ENCODE assay signal across 8 cellular contexts in the genomic region with DNA sequence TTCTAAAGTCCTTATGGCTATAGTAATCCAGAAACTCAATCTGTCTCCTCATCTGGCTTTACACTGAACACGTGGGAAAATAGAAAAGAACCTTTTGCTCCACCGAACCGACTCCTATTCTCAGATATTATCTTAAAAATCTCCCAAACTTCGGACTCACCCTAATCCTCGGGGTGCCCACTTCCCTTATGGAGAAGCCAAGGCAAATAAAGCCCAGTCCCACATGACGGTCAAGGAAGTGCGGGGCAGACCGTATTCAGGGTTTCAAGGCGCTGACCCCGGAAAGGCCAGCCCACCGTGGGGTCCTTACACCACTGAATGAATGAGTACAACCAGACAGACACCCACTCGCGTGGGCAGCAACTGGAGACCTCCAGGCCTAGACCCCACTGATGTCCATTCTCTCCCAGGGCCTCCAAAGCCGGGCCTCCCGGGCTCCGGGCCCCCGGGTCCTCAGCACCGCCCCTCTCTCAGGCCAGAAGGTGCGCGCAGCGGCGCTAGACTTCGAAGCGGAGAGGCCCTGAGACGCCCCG. TPM values are rescaled to one million over a fixed set of nuclear protein-coding genes. Genes with fewer than 3 reads are reported as not detected.
DNase-seq lines count a peak whose midpoint lies in the region; ATAC-seq, FAIRE-seq and TF ChIP-seq lines count a peak whose summit lies in the region.

No MANE protein-coding gene starts in this region.

- FAIRE-seq in HepG2 (lab: Jason Lieb, UNC): no peak

- peaks cover 32% of the 10 kb centered on the region for H3K36me3 Mint-ChIP-seq in GM23338 (ENCODE audit: low read depth)

- peak overlapping the region; percentile 89 for H3K27ac Mint-ChIP-seq in GM23338

- H3K9me2 ChIP-seq in GM23338 (ENCODE audit: insufficient read depth): no peaks in the 10 kb centered on the region

- H3K9me3 ChIP-seq in body of pancreas: no peaks in the 10 kb centered on the region
- no peaks in the 10 kb centered on the region for H3K9me3 ChIP-seq in HepG2 (ENCODE audit: low read length)
- no peaks in the 10 kb centered on the region for H3K9me3 ChIP-seq in transverse colon

- POLR2A ChIA-PET in HepG2 (lab: Yijun Ruan, JAX): interaction anchor here (1.8 kb wide), 1 partner anchor 12 kb away, joined by 5 read pairs; the partner anchor contains the start of gene PGAP2

- in situ Hi-C loops in HepG2 (cut with HindIII; ENCODE audit: extremely low pct_ligation_motif_present, low pct_unique_long_range_greater_than_20kb): no loop called here
- in situ Hi-C loops in transverse colon (cut with MboI; ENCODE audit: low pct_ligation_motif_present in 1 of 4, low pct_unique_long_range_greater_than_20kb in 1 of 4, low sequenced_read_pairs in 3 of 4): no loop called here

- TF ChIP-seq EP300 in HepG2 (IDR thresholded peaks at IDR 0.05; ENCODE audit: low read depth in 2 of 2, low read length in 2 of 2) (no peak), HepG2 (CRISPR knock-in tag; IDR thresholded peaks at IDR 0.05; ENCODE audit: borderline replicate concordance) (no peak), transverse colon (IDR thresholded peaks at IDR 0.05; ENCODE audit: low read depth) (no peak)

- DNase-seq in GM23338 (ENCODE audit: low spot score) (peak; percentile 73), LNCaP clone FGC (ENCODE audit: low read depth) (no peak), body of pancreas (no peak), HepG2 (ENCODE audit: low spot score) (peak; percentile 27), transverse colon (no peak), erythroblast (lab: John Stamatoyannopoulos, UW) (no peak)
- DNase-seq in stimulated activated CD4-positive, alpha-beta T cell treated with anti-CD3 and anti-CD28 coated beads, Interleukin-12 subunit alpha, Interleukin-12 subunit beta, amount 100 ng/mL, for 4 hours: no peak

- H3K9me3 Mint-ChIP-seq in GM23338: no peaks in the 10 kb centered on the region; the same call in 2 of the 3 replicates

- ATAC-seq in GM18498 (IDR thresholded peaks at IDR 0.05; ENCODE audit: unreplicated experiment) (peak; percentile 38), GM23338 (peak; percentile 63), body of pancreas (peak; percentile 27), HepG2 (peak; percentile 72)

- H3K4me2 ChIP-seq in GM23338: peak overlapping the region; percentile 94
- peak overlapping the region; percentile 85 for H3K4me2 ChIP-seq in HepG2 (ENCODE audit: low read depth, low read length)

- peaks cover 8% of the 10 kb centered on the region; the same call in 1 of the 2 replicates for H3F3A ChIP-seq in GM23338 (replicated peaks; ENCODE audit: low read depth)

- H3K9ac ChIP-seq in HepG2 (ENCODE audit: insufficient read depth, low read depth, low read length): peak overlapping the region; percentile 97

- H2AFZ ChIP-seq in GM23338 (no peak overlapping the region), HepG2 (ENCODE audit: low read length) (no peak overlapping the region)

- intact Hi-C loops in body of pancreas (cut with DNase I): no loop called here
- intact Hi-C loops in HepG2 (cut with micrococcal nuclease; ENCODE audit: unreplicated experiment): no loop called here
- intact Hi-C loops in transverse colon (cut with DNase I; ENCODE audit: low total_unique reads): no loop called here

- H3K79me2 ChIP-seq in GM23338 (replicated peaks; ENCODE audit: insufficient read depth) (peaks cover 54% of the 10 kb centered on the region), HepG2 (ENCODE audit: insufficient read depth, low read length) (peaks cover 51% of the 10 kb centered on the region)

- H3K27me3 Mint-ChIP-seq in GM23338 (ENCODE audit: insufficient read depth, low read depth, poor library complexity): peaks cover 7% of the 10 kb centered on the region

- H3K36me3 ChIP-seq in GM23338 (ENCODE audit: insufficient read depth): peaks cover 22% of the 10 kb centered on the region
- H3K36me3 ChIP-seq in body of pancreas (replicated peaks in 1 of 2; ENCODE audit: insufficient read depth in 1 of 2, low read depth in 2 of 2): peaks cover 5% of the 10 kb centered on the region in 2 donors
- peaks cover 3 to 16% of the 10 kb centered on the region in 2 experiments; a peak in 4 of 5 replicates for H3K36me3 ChIP-seq in HepG2 (replicated peaks in 1 of 2; ENCODE audit: control insufficient read depth in 1 of 2, insufficient read depth in 2 of 2, low read length in 2 of 2)
- H3K36me3 ChIP-seq in transverse colon: peaks cover 0 to 21% (median 7%) of the 10 kb centered on the region in 4 donors

- H3K4me3 ChIP-seq in GM23338: peak overlapping the region; percentile 89
- H3K4me3 ChIP-seq in LNCaP clone FGC (ENCODE audit: low read depth, low read length): peak overlapping the region; percentile 99
- peak overlapping the region; percentile 47 to 78 for H3K4me3 ChIP-seq in body of pancreas
- peak overlapping the region; percentile 87 to 98 (median 96) for H3K4me3 ChIP-seq in HepG2 (replicated peaks in 1 of 3; ENCODE audit: insufficient read depth in 1 of 3, low read depth in 2 of 3, low read length in 3 of 3)
- H3K4me3 ChIP-seq in transverse colon: peak overlapping the region; percentile 87 to 98 (median 94)

- no peak for TF ChIP-seq RAD21 in HepG2 (CRISPR knock-in tag; IDR thresholded peaks at IDR 0.05)

- no peak for TF ChIP-seq CTCF in GM23338 (conservative IDR thresholded peaks at IDR 0.05; ENCODE audit: low read depth in 2 of 2)
- TF ChIP-seq CTCF in LNCaP clone FGC (IDR thresholded peaks at IDR 0.05; ENCODE audit: control insufficient read depth, extremely low read depth, insufficient read depth): no peak
- TF ChIP-seq CTCF in body of pancreas (IDR thresholded peaks at IDR 0.05): no peak
- TF ChIP-seq CTCF in HepG2 (CRISPR knock-in tag; IDR thresholded peaks at IDR 0.05): no peak; the same call in 1 of the 2 replicates
- no peak for TF ChIP-seq CTCF in transverse colon (IDR thresholded peaks at IDR 0.05)

- WGBS in body of pancreas, 2 donors: 1% methylated on average over 8 to 26 of the region's 26 CpGs
- 0% methylated on average over 10 of the region's 26 CpGs for WGBS in HepG2 (ENCODE audit: low lambda C conversion rate)
- 0 to 2% methylated on average over 9 to 24 of the region's 26 CpGs for whole genome bisulfite sequencing in transverse colon (ENCODE audit: low coverage in 1 of 2), 2 donors

- TF ChIP-seq POLR2A in body of pancreas (IDR thresholded peaks at IDR 0.05) (no peak), HepG2 (IDR thresholded peaks at IDR 0.05; ENCODE audit: insufficient read depth in 1 of 2, low read depth in 2 of 2, low read length in 2 of 2) (no peak), transverse colon (IDR thresholded peaks at IDR 0.05) (no peak), erythroblast (IDR thresholded peaks at IDR 0.05; ENCODE audit: low read length) (no peak)

- H3K27me3 ChIP-seq in GM23338 (ENCODE audit: insufficient read depth) (no peaks in the 10 kb centered on the region), body of pancreas (no peaks in the 10 kb centered on the region), HepG2 (ENCODE audit: control insufficient read depth in 1 of 2, insufficient read depth in 2 of 2, low read length in 2 of 2) (no peaks in the 10 kb centered on the region; a peak in 1 of 5 replicates), transverse colon (no peaks in the 10 kb centered on the region)

- peak overlapping the region; percentile 52 for H3K27ac ChIP-seq in GM23338 (ENCODE audit: low read depth)
- peak overlapping the region; percentile 91 to 98 (median 91) for H3K27ac ChIP-seq in body of pancreas
- H3K27ac ChIP-seq in HepG2 (ENCODE audit: extremely low read length, insufficient read depth, low read length): peak overlapping the region; percentile 88
- peak overlapping the region; percentile 92 to 98 (median 96) for H3K27ac ChIP-seq in transverse colon

- H4K20me1 ChIP-seq in GM23338 (replicated peaks; ENCODE audit: insufficient read depth) (peaks cover 42% of the 10 kb centered on the region), HepG2 (ENCODE audit: insufficient read depth, low read length) (peaks cover 18% of the 10 kb centered on the region)

- peaks cover 16% of the 10 kb centered on the region; the same call in 2 of the 3 replicates for H3K4me1 Mint-ChIP-seq in GM23338

- BruUV-seq in HepG2 (replicated peaks; lab: Mats Ljungman, UMichigan): no TSS peak

- CTCF ChIA-PET in HepG2 (lab: Yijun Ruan, JAX; ENCODE audit: low intra/inter-chr PET ratio, low total read pairs): no interaction called here

- H3K4me3 Mint-ChIP-seq in GM23338: peak overlapping the region; percentile 98

- H3K4me1 ChIP-seq in GM23338 (ENCODE audit: insufficient read depth) (peaks cover 12% of the 10 kb centered on the region; the same call in 1 of the 2 replicates), body of pancreas (peaks cover 33% of the 10 kb centered on the region), HepG2 (ENCODE audit: insufficient read depth, low read length) (peaks cover 33% of the 10 kb centered on the region), transverse colon (peaks cover 9 to 33% (median 20%) of the 10 kb centered on the region in 4 donors)

RNA-seq across cellular contexts. Expression of gene NUP98, which starts 0.5 kb away (rescaled TPM):
- total RNA-seq in GM23338 (2014; rRNA removed; shearing (Covaris generic)): 170 and 174 TPM in 2 replicates
- polyA plus RNA-seq in GM23338 (2016; fragmentation: Nextera tagmentation; extraction: Ambion mirVana) (20.7 and 23.9 TPM in 2 replicates), HepG2 (2011; rRNA removed) (73.6 and 76.6 TPM in 2 replicates)
- total RNA-seq in body of pancreas (10 to 100 TPM; 37.9 to 62.0 TPM), HepG2 (2016; rRNA removed; fragmentation: Illumina TruSeq; extraction: Trizol) (85.3 and 126 TPM in 2 replicates), transverse colon (100 to 1,000 TPM in 1 of 4 donors, 10 to 100 TPM in 3; 37.0 to 103 (median 72.4) TPM)
- total RNA-seq in HepG2 (2016; cell fraction: cytosol; rRNA removed; fragmentation: Illumina TruSeq; extraction: Trizol; ENCODE audit: low read depth): 43.1 and 51.6 TPM in 2 replicates
- total RNA-seq in HepG2 (2016; cell fraction: insoluble cytoplasmic fraction; rRNA removed; fragmentation: Illumina TruSeq; extraction: Trizol): 89.3 and 123 TPM in 2 replicates
- 26.3 and 32.0 TPM in 2 replicates for total RNA-seq in HepG2 (2016; cell fraction: membrane; rRNA removed; fragmentation: Illumina TruSeq; extraction: Trizol)
- total RNA-seq in HepG2 (2016; cell fraction: nucleus; rRNA removed; fragmentation: Illumina TruSeq; extraction: Trizol): 76.7 and 93.4 TPM in 2 replicates
- 69.6 and 79.5 TPM in 2 replicates for polyA plus RNA-seq in HepG2 (2011; cell fraction: cytosol; rRNA removed)
- 104 and 106 TPM in 2 replicates for polyA plus RNA-seq in HepG2 (2011; cell fraction: nucleus; rRNA removed)
- polyA plus RNA-seq in HepG2 (2012): 30.9 and 40.3 TPM in 2 replicates
- polyA plus RNA-seq in HepG2 (2016; cell fraction: cytosol; fragmentation: Illumina TruSeq; extraction: Trizol; ENCODE audit: low read depth): 3.7 and 4.0 TPM in 2 replicates
- 75.4 and 87.3 TPM in 2 replicates for polyA plus RNA-seq in HepG2 (2016; cell fraction: insoluble cytoplasmic fraction; fragmentation: Illumina TruSeq; extraction: Trizol; ENCODE audit: low read depth)
- 7.2 and 10.0 TPM in 2 replicates for polyA plus RNA-seq in HepG2 (2016; cell fraction: membrane; fragmentation: Illumina TruSeq; extraction: Trizol; ENCODE audit: low read depth)
- polyA plus RNA-seq in HepG2 (2016; cell fraction: nucleus; fragmentation: Illumina TruSeq; extraction: Trizol; ENCODE audit: insufficient read depth, low read depth): 69.6 and 70.2 TPM in 2 replicates
- polyA minus RNA-seq in HepG2 (2011; rRNA and poly(A)+ RNA removed; ENCODE audit: low replicate concordance): 297 and 701 TPM in 2 replicates
- 83.2 and 92.9 TPM in 2 replicates for polyA minus RNA-seq in HepG2 (2011; cell fraction: cytosol; rRNA and poly(A)+ RNA removed)
- polyA minus RNA-seq in HepG2 (2011; cell fraction: nucleus; rRNA and poly(A)+ RNA removed): 87.9 and 109 TPM in 2 replicates

RNA-seq across cellular contexts. Expression of gene PGAP2, which starts 11.5 kb away (rescaled TPM):
- 43.2 TPM in 2 replicates for total RNA-seq in GM23338 (2014; rRNA removed; shearing (Covaris generic))
- polyA plus RNA-seq in GM23338 (2016; fragmentation: Nextera tagmentation; extraction: Ambion mirVana): 37.8 and 39.3 TPM in 2 replicates
- 10 to 100 TPM; 21.5 to 24.1 TPM for total RNA-seq in body of pancreas
- 16.8 and 21.5 TPM in 2 replicates for total RNA-seq in HepG2 (2016; rRNA removed; fragmentation: Illumina TruSeq; extraction: Trizol)
- 20.3 and 25.5 TPM in 2 replicates for total RNA-seq in HepG2 (2016; cell fraction: cytosol; rRNA removed; fragmentation: Illumina TruSeq; extraction: Trizol; ENCODE audit: low read depth)
- total RNA-seq in HepG2 (2016; cell fraction: insoluble cytoplasmic fraction; rRNA removed; fragmentation: Illumina TruSeq; extraction: Trizol): 17.1 and 19.6 TPM in 2 replicates
- total RNA-seq in HepG2 (2016; cell fraction: membrane; rRNA removed; fragmentation: Illumina TruSeq; extraction: Trizol): 36.5 and 42.1 TPM in 2 replicates
- total RNA-seq in HepG2 (2016; cell fraction: nucleus; rRNA removed; fragmentation: Illumina TruSeq; extraction: Trizol): 16.9 and 22.3 TPM in 2 replicates
- 46.8 and 47.8 TPM in 2 replicates for polyA plus RNA-seq in HepG2 (2011; rRNA removed)
- polyA plus RNA-seq in HepG2 (2011; cell fraction: cytosol; rRNA removed): 34.6 and 41.7 TPM in 2 replicates
- polyA plus RNA-seq in HepG2 (2011; cell fraction: nucleus; rRNA removed): 70.5 and 72.6 TPM in 2 replicates
- polyA plus RNA-seq in HepG2 (2012): 17.5 and 20.8 TPM in 2 replicates
- 42.7 and 51.8 TPM in 2 replicates for polyA plus RNA-seq in HepG2 (2016; cell fraction: cytosol; fragmentation: Illumina TruSeq; extraction: Trizol; ENCODE audit: low read depth)
- polyA plus RNA-seq in HepG2 (2016; cell fraction: insoluble cytoplasmic fraction; fragmentation: Illumina TruSeq; extraction: Trizol; ENCODE audit: low read depth): 29.8 and 30.5 TPM in 2 replicates
- polyA plus RNA-seq in HepG2 (2016; cell fraction: membrane; fragmentation: Illumina TruSeq; extraction: Trizol; ENCODE audit: low read depth): 58.5 and 61.9 TPM in 2 replicates
- polyA plus RNA-seq in HepG2 (2016; cell fraction: nucleus; fragmentation: Illumina TruSeq; extraction: Trizol; ENCODE audit: insufficient read depth, low read depth): 62.7 and 64.3 TPM in 2 replicates
- 72.3 and 77.1 TPM in 2 replicates for polyA minus RNA-seq in HepG2 (2011; rRNA and poly(A)+ RNA removed; ENCODE audit: low replicate concordance)
- polyA minus RNA-seq in HepG2 (2011; cell fraction: cytosol; rRNA and poly(A)+ RNA removed): 15.6 and 19.4 TPM in 2 replicates
- polyA minus RNA-seq in HepG2 (2011; cell fraction: nucleus; rRNA and poly(A)+ RNA removed): 9.1 and 11.2 TPM in 2 replicates
- total RNA-seq in transverse colon: 10 to 100 TPM in 3 of 4 donors, 1 to 10 TPM in 1; 8.2 to 41.1 (median 37.9) TPM

RNA-seq across cellular contexts. Expression of gene RHOG, which starts 43.9 kb away (rescaled TPM):
- total RNA-seq in GM23338 (2014; rRNA removed; shearing (Covaris generic)): 38.6 and 39.5 TPM in 2 replicates
- polyA plus RNA-seq in GM23338 (2016; fragmentation: Nextera tagmentation; extraction: Ambion mirVana) (23.2 and 26.3 TPM in 2 replicates), HepG2 (2011; rRNA removed) (23.4 and 27.1 TPM in 2 replicates)
- total RNA-seq in body of pancreas (10 to 100 TPM; 10.9 to 15.8 TPM), HepG2 (2016; rRNA removed; fragmentation: Illumina TruSeq; extraction: Trizol) (7.7 TPM in 2 replicates), transverse colon (100 to 1,000 TPM in 1 of 4 donors, 10 to 100 TPM in 3; 21.7 to 146 (median 80.6) TPM)
- 2.6 and 3.6 TPM in 2 replicates for total RNA-seq in HepG2 (2016; cell fraction: cytosol; rRNA removed; fragmentation: Illumina TruSeq; extraction: Trizol; ENCODE audit: low read depth)
- total RNA-seq in HepG2 (2016; cell fraction: insoluble cytoplasmic fraction; rRNA removed; fragmentation: Illumina TruSeq; extraction: Trizol): 5.8 and 6.8 TPM in 2 replicates
- total RNA-seq in HepG2 (2016; cell fraction: membrane; rRNA removed; fragmentation: Illumina TruSeq; extraction: Trizol): 5.8 and 7.4 TPM in 2 replicates
- total RNA-seq in HepG2 (2016; cell fraction: nucleus; rRNA removed; fragmentation: Illumina TruSeq; extraction: Trizol): 5.9 and 6.2 TPM in 2 replicates
- 28.2 and 39.4 TPM in 2 replicates for polyA plus RNA-seq in HepG2 (2011; cell fraction: cytosol; rRNA removed)
- polyA plus RNA-seq in HepG2 (2011; cell fraction: nucleus; rRNA removed): 16.2 and 18.8 TPM in 2 replicates
- 15.8 and 27.4 TPM in 2 replicates for polyA plus RNA-seq in HepG2 (2012)
- polyA plus RNA-seq in HepG2 (2016; cell fraction: cytosol; fragmentation: Illumina TruSeq; extraction: Trizol; ENCODE audit: low read depth): 9.6 and 10.7 TPM in 2 replicates
- polyA plus RNA-seq in HepG2 (2016; cell fraction: insoluble cytoplasmic fraction; fragmentation: Illumina TruSeq; extraction: Trizol; ENCODE audit: low read depth): 21.0 and 25.0 TPM in 2 replicates
- 18.5 and 19.3 TPM in 2 replicates for polyA plus RNA-seq in HepG2 (2016; cell fraction: membrane; fragmentation: Illumina TruSeq; extraction: Trizol; ENCODE audit: low read depth)
- 22.3 and 26.4 TPM in 2 replicates for polyA plus RNA-seq in HepG2 (2016; cell fraction: nucleus; fragmentation: Illumina TruSeq; extraction: Trizol; ENCODE audit: insufficient read depth, low read depth)
- polyA minus RNA-seq in HepG2 (2011; rRNA and poly(A)+ RNA removed; ENCODE audit: low replicate concordance): 83.5 and 114 TPM in 2 replicates
- 21.8 and 27.6 TPM in 2 replicates for polyA minus RNA-seq in HepG2 (2011; cell fraction: cytosol; rRNA and poly(A)+ RNA removed)
- 11.5 and 17.4 TPM in 2 replicates for polyA minus RNA-seq in HepG2 (2011; cell fraction: nucleus; rRNA and poly(A)+ RNA removed)

RNA-seq across cellular contexts. Expression of gene STIM1, which starts 58.6 kb away (rescaled TPM):
- 9.3 and 14.0 TPM in 2 replicates for total RNA-seq in GM23338 (2014; rRNA removed; shearing (Covaris generic))
- 3.5 and 3.9 TPM in 2 replicates for polyA plus RNA-seq in GM23338 (2016; fragmentation: Nextera tagmentation; extraction: Ambion mirVana)
- total RNA-seq in body of pancreas: 10 to 100 TPM; 20.4 to 24.6 TPM
- total RNA-seq in HepG2 (2016; rRNA removed; fragmentation: Illumina TruSeq; extraction: Trizol): 16.3 and 19.2 TPM in 2 replicates
- 4.1 and 5.8 TPM in 2 replicates for total RNA-seq in HepG2 (2016; cell fraction: cytosol; rRNA removed; fragmentation: Illumina TruSeq; extraction: Trizol; ENCODE audit: low read depth)
- 10.3 and 20.0 TPM in 2 replicates for total RNA-seq in HepG2 (2016; cell fraction: insoluble cytoplasmic fraction; rRNA removed; fragmentation: Illumina TruSeq; extraction: Trizol)
- total RNA-seq in HepG2 (2016; cell fraction: membrane; rRNA removed; fragmentation: Illumina TruSeq; extraction: Trizol): 9.1 and 11.2 TPM in 2 replicates
- total RNA-seq in HepG2 (2016; cell fraction: nucleus; rRNA removed; fragmentation: Illumina TruSeq; extraction: Trizol): 32.4 and 32.5 TPM in 2 replicates
- polyA plus RNA-seq in HepG2 (2011; rRNA removed): 28.5 and 33.3 TPM in 2 replicates
- 25.0 and 31.9 TPM in 2 replicates for polyA plus RNA-seq in HepG2 (2011; cell fraction: cytosol; rRNA removed)
- polyA plus RNA-seq in HepG2 (2011; cell fraction: nucleus; rRNA removed): 53.3 and 57.1 TPM in 2 replicates
- polyA plus RNA-seq in HepG2 (2012): 41.4 and 42.4 TPM in 2 replicates
- 2.6 TPM in 2 replicates for polyA plus RNA-seq in HepG2 (2016; cell fraction: cytosol; fragmentation: Illumina TruSeq; extraction: Trizol; ENCODE audit: low read depth)
- polyA plus RNA-seq in HepG2 (2016; cell fraction: insoluble cytoplasmic fraction; fragmentation: Illumina TruSeq; extraction: Trizol; ENCODE audit: low read depth): 10.3 and 12.6 TPM in 2 replicates
- polyA plus RNA-seq in HepG2 (2016; cell fraction: membrane; fragmentation: Illumina TruSeq; extraction: Trizol; ENCODE audit: low read depth): 7.0 and 7.4 TPM in 2 replicates
- 37.7 and 37.8 TPM in 2 replicates for polyA plus RNA-seq in HepG2 (2016; cell fraction: nucleus; fragmentation: Illumina TruSeq; extraction: Trizol; ENCODE audit: insufficient read depth, low read depth)
- 46.4 and 107 TPM in 2 replicates for polyA minus RNA-seq in HepG2 (2011; rRNA and poly(A)+ RNA removed; ENCODE audit: low replicate concordance)
- polyA minus RNA-seq in HepG2 (2011; cell fraction: cytosol; rRNA and poly(A)+ RNA removed): 35.8 and 57.5 TPM in 2 replicates
- 43.4 and 64.5 TPM in 2 replicates for polyA minus RNA-seq in HepG2 (2011; cell fraction: nucleus; rRNA and poly(A)+ RNA removed)
- 10 to 100 TPM; 41.2 to 79.3 (median 48.0) TPM for total RNA-seq in transverse colon

Comparison
In these comparisons a context has a peak if more than half of its experiments do, and no peak if none do; other contexts are left out.
1. DNase-seq: peak in GM23338 (single experiment) and HepG2 (single experiment); none in LNCaP clone FGC (single experiment), body of pancreas (0 of 4), transverse colon (single experiment), erythroblast (0 of 2) and stimulated activated CD4-positive, alpha-beta T cell treated with anti-CD3 and anti-CD28 coated beads, Interleukin-12 subunit alpha, Interleukin-12 subunit beta, amount 100 ng/mL, for 4 hours (single experiment).
2. Peak in every context shown above with its lines, with median percentiles within 50 percentile points of each other: ATAC-seq, H3K27ac ChIP-seq and H3K4me3 ChIP-seq.